Comparison of ENCODE assay signal across 1 cellular context in genomic region chr5:122559676-122560075, GRCh38.
TF ChIP-seq lines count a peak whose summit lies in the region.

No MANE protein-coding gene starts in this region.

TF ChIP-seq in GM23338, 12 proteins besides CTCF, POLR2A, EP300 and RAD21 (continued from another document):
- TF ChIP-seq, protein P1, sequence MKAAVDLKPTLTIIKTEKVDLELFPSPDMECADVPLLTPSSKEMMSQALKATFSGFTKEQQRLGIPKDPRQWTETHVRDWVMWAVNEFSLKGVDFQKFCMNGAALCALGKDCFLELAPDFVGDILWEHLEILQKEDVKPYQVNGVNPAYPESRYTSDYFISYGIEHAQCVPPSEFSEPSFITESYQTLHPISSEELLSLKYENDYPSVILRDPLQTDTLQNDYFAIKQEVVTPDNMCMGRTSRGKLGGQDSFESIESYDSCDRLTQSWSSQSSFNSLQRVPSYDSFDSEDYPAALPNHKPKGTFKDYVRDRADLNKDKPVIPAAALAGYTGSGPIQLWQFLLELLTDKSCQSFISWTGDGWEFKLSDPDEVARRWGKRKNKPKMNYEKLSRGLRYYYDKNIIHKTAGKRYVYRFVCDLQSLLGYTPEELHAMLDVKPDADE (IDR thresholded peaks at IDR 0.05): no peak
